Comparison of ENCODE assay signal across 18 cellular contexts in the genomic region with DNA sequence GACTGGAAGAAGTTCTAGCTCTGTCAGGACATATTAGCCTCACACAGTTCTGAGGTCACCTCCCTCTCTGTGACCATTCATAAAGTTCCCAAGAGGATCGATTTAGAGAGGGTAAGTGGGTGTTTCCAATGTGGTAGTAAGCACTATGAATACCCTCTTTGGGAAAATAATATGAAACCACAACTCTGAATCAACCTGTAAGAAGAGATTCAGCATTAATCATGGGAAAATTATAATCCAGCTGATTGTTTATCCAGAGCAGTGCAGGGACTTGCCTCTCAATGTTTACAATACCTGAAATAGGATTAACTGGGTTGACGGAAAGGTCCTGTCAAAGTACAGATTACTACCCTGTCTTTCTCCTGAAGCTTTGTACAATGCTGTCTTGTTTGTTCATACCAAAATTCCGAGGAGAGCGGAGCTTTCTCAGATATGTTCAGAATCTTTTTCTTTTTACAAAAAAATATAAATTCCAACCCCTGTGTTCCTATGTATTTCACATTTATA.
"Had no signal": no experiment of that assay in that cellular context is flagged by ENCODE, and none has a peak within 500 bp of the region (broad histone marks: within the 10 kb centered on the region; RNA-seq: fewer than 3 reads in every experiment).

No MANE protein-coding gene starts in this region.

- DNase-seq: activated CD4-positive, alpha-beta T cell treated with anti-CD3 and anti-CD28 coated beads, Interleukin-2, amount 50 U/mL, for 4 hours; activated CD4-positive, CD25-positive, alpha-beta regulatory T cell treated with anti-CD3 and anti-CD28 coated beads, Interleukin-2, amount 50 U/mL, for 72 hours; activated effector memory CD4-positive, alpha-beta T cell treated with anti-CD3 and anti-CD28 coated beads, Interleukin-2, amount 50 U/mL, for 16 hours; activated T-cell treated with anti-CD3 and anti-CD28 coated beads, Interleukin-2, amount 50 U/mL, for 4 hours; endodermal cell; esophagus squamous epithelium; foreskin melanocyte; heart left ventricle; natural killer cell; nucleus accumbens; psoas muscle; stimulated activated CD4-positive, alpha-beta T cell treated with anti-CD3 and anti-CD28 coated beads, Interleukin-4, amount 100 ng/mL, for 24 hours; testis had no signal

- H3K4me1 ChIP-seq: breast epithelium, esophagus squamous epithelium, heart left ventricle, psoas muscle, testis had no signal

- H3K27ac Mint-ChIP-seq: activated naive CD8-positive, alpha-beta T cell; endodermal cell; memory B cell; natural killer cell; stimulated activated naive CD8-positive, alpha-beta T cell treated with anti-CD3 and anti-CD28 coated beads, Interleukin-15, Interleukin-2, amounts not matched to agents 100 ng/mL and 50 ng/mL, for 24 hours had no signal

- H3K36me3 ChIP-seq: breast epithelium, esophagus squamous epithelium, heart left ventricle had no signal

- ATAC-seq: activated T-cell treated with anti-CD3 and anti-CD28 coated beads, Interleukin-2, amount 50 U/mL, for 4 hours; heart left ventricle; natural killer cell; psoas muscle had no signal

- H3K9me3 ChIP-seq: breast epithelium, esophagus squamous epithelium, psoas muscle, testis had no signal

- H3K36me3 Mint-ChIP-seq: activated naive CD8-positive, alpha-beta T cell; memory B cell; natural killer cell had no signal

- H3K9me3 Mint-ChIP-seq: activated T-cell treated with anti-CD3 and anti-CD28 coated beads, Interleukin-2, amount 50 U/mL, for 4 hours; endodermal cell; memory B cell had no signal

- H3K4me1 Mint-ChIP-seq: endodermal cell, memory B cell, natural killer cell had no signal

- FAIRE-seq: islet of Langerhans had no signal

- H3K27ac ChIP-seq: breast epithelium, esophagus squamous epithelium, heart left ventricle, psoas muscle, testis had no signal

- H3K27me3 Mint-ChIP-seq: memory B cell; stimulated activated naive CD8-positive, alpha-beta T cell treated with anti-CD3 and anti-CD28 coated beads, Interleukin-15, Interleukin-2, amounts not matched to agents 100 ng/mL and 50 ng/mL, for 24 hours had no signal

- H3K27me3 ChIP-seq: breast epithelium, esophagus squamous epithelium, heart left ventricle, testis had no signal

- H3K4me3 Mint-ChIP-seq: activated naive CD8-positive, alpha-beta T cell; activated T-cell treated with anti-CD3 and anti-CD28 coated beads, Interleukin-2, amount 50 U/mL, for 4 hours; endodermal cell; memory B cell; natural killer cell; stimulated activated naive CD8-positive, alpha-beta T cell treated with anti-CD3 and anti-CD28 coated beads, Interleukin-15, Interleukin-2, amounts not matched to agents 100 ng/mL and 50 ng/mL, for 24 hours had no signal

- H3K4me3 ChIP-seq: breast epithelium, esophagus squamous epithelium, heart left ventricle, psoas muscle, testis had no signal
